In genomic region chr14:81233615-81234014, GRCh38 we compare ENCODE assay signal across 35 cellular contexts.
"Had no signal": no experiment of that assay in that cellular context is flagged by ENCODE, and none has a peak within 500 bp of the region (broad histone marks: within the 10 kb centered on the region; RNA-seq: fewer than 3 reads in every experiment).

No MANE protein-coding gene starts in this region.

- FAIRE-seq: astrocyte, TTC549 had no signal

- H3K27me3 ChIP-seq: adrenal gland, body of pancreas, brain microvascular endothelial cell, breast epithelium had no signal

- ATAC-seq: activated CD4-positive, alpha-beta T cell treated with anti-CD3 and anti-CD28 coated beads for 36 hours; activated CD4-positive, CD25-positive, alpha-beta regulatory T cell treated with anti-CD3 and anti-CD28 coated beads, Interleukin-2, amount 50 U/mL, for 24 hours; activated CD8-positive, alpha-beta memory T cell treated with anti-CD3 and anti-CD28 coated beads, Interleukin-2, amount 10 ng/mL, durations not matched to agents 7 days and 5 days; activated CD8-positive, alpha-beta T cell treated with anti-CD3 and anti-CD28 coated beads, Interleukin-2, amount 10 ng/mL, durations not matched to agents 7 days and 5 days; activated naive CD4-positive, alpha-beta T cell treated with anti-CD3 and anti-CD28 coated beads, Interleukin-2, amount 50 U/mL, for 72 hours; activated T-cell treated with anti-CD3 and anti-CD28 coated beads, Interleukin-2, amount 50 U/mL, for 72 hours; activated T-helper 17 cell treated with anti-CD3 and anti-CD28 coated beads, Interleukin-2, amount 50 U/mL, for 72 hours; body of pancreas had no signal

- DNase-seq: activated CD4-positive, alpha-beta memory T cell treated with anti-CD3 and anti-CD28 coated beads, Interleukin-2, amount 10 ng/mL, durations not matched to agents 7 days and 5 days; activated CD4-positive, alpha-beta T cell treated with anti-CD3 and anti-CD28 coated beads for 1 hour; activated CD4-positive, alpha-beta T cell treated with anti-CD3 and anti-CD28 coated beads for 36 hours; activated CD4-positive, alpha-beta T cell treated with anti-CD3 and anti-CD28 coated beads for 48 hours; activated CD4-positive, alpha-beta T cell treated with anti-CD3 and anti-CD28 coated beads, Interleukin-2, amount 10 ng/mL, durations not matched to agents 7 days and 5 days; activated CD4-positive, alpha-beta T cell treated with anti-CD3 and anti-CD28 coated beads, Interleukin-2, amount 50 U/mL, for 48 hours; activated CD4-positive, CD25-positive, alpha-beta regulatory T cell; activated CD8-positive, alpha-beta memory T cell treated with anti-CD3 and anti-CD28 coated beads for 24 hours; activated CD8-positive, alpha-beta memory T cell treated with anti-CD3 and anti-CD28 coated beads, Interleukin-2, amount 10 ng/mL, durations not matched to agents 7 days and 5 days; activated CD8-positive, alpha-beta memory T cell treated with anti-CD3 and anti-CD28 coated beads, Interleukin-2, amount 50 U/mL, for 48 hours; activated CD8-positive, alpha-beta T cell treated with anti-CD3 and anti-CD28 coated beads, Interleukin-2, amount 10 ng/mL, durations not matched to agents 7 days and 5 days; activated effector memory CD4-positive, alpha-beta T cell treated with anti-CD3 and anti-CD28 coated beads, Interleukin-2, amount 50 U/mL, for 16 hours; activated gamma-delta T cell treated with Interleukin-2 at 50 U/mL for 16 hours; activated naive CD4-positive, alpha-beta T cell; activated naive CD4-positive, alpha-beta T cell treated with anti-CD3 and anti-CD28 coated beads for 36 hours; activated naive CD4-positive, alpha-beta T cell treated with anti-CD3 and anti-CD28 coated beads, Interleukin-2, amount 50 U/mL, for 16 hours; activated naive CD8-positive, alpha-beta T cell treated with anti-CD3 and anti-CD28 coated beads for 36 hours; activated T-cell treated with anti-CD3 and anti-CD28 coated beads, Interleukin-2, amount 50 U/mL, for 24 hours; activated T-cell treated with anti-CD3 and anti-CD28 coated beads, Interleukin-2, amount 50 U/mL, for 72 hours; adrenal gland; amniotic stem cell; aorta; body of pancreas; brain microvascular endothelial cell; central memory CD4-positive, alpha-beta T cell; T-helper 1 cell; T-helper 2 cell; T-helper 9 cell had no signal

- H3K9me3 ChIP-seq: adrenal gland, body of pancreas, breast epithelium had no signal

- H3K4me1 ChIP-seq: adrenal gland, body of pancreas, breast epithelium had no signal

- H3K4me3 ChIP-seq: adrenal gland, body of pancreas, breast epithelium had no signal

- H3K36me3 ChIP-seq: adrenal gland, brain microvascular endothelial cell, breast epithelium had no signal

- H3K27ac ChIP-seq: adrenal gland, body of pancreas, brain microvascular endothelial cell, breast epithelium, VCaP had no signal
